ENCODE assay signal across 3 cellular contexts in genomic region chr22:25233706-25234105, GRCh38. TPM values are rescaled to one million over a fixed set of nuclear protein-coding genes. Genes with fewer than 3 reads are reported as not detected.
"Had no signal": no experiment of that assay in that cellular context is flagged by ENCODE, and none has a peak within 500 bp of the region (broad histone marks: within the 10 kb centered on the region; RNA-seq: fewer than 3 reads in every experiment).

No MANE protein-coding gene starts in this region.

RNA-seq across cellular contexts. Expression of gene CRYBB2, which starts 14.3 kb away (rescaled TPM):
- total RNA-seq: LHCN-M2, NCI-H460 had no signal

RNA-seq across cellular contexts. Expression of gene CRYBB3, which starts 34.0 kb away (rescaled TPM):
- total RNA-seq: LHCN-M2, M059J, NCI-H460 had no signal
